In genomic region chr9:117496307-117496706, GRCh38 we compare ENCODE assay signal across 24 cellular contexts.
"Had no signal": no experiment of that assay in that cellular context is flagged by ENCODE, and none has a peak within 500 bp of the region (broad histone marks: within the 10 kb centered on the region; RNA-seq: fewer than 3 reads in every experiment).

No MANE protein-coding gene starts in this region.

- H3K9me3 ChIP-seq: esophagus squamous epithelium, gastrocnemius medialis, left lung, lower lobe of right lung, mucosa of descending colon had no signal

- H3K4me3 ChIP-seq: coronary artery, dorsolateral prefrontal cortex, esophagus squamous epithelium, gastrocnemius medialis, heart right ventricle, left lung, lower lobe of right lung, mucosa of descending colon had no signal

- ATAC-seq: esophagus mucosa, gastrocnemius medialis, heart right ventricle, left cardiac atrium, left lung, left ventricle myocardium superior, lower lobe of right lung, mucosa of descending colon had no signal

- DNase-seq: dermis blood vessel endothelial cell; dorsolateral prefrontal cortex; effector CD4-positive, alpha-beta T cell; effector memory CD4-positive, alpha-beta T cell; endodermal cell; erythroblast; esophagus squamous epithelium; foreskin fibroblast; foreskin melanocyte; gastrocnemius medialis; glutamatergic neuron; head of caudate nucleus; heart right ventricle; hippocampal formation; left cardiac atrium; left lung; left ventricle myocardium superior; lower lobe of right lung; mesenchymal stem cell; mucosa of descending colon; naive B cell had no signal

- H3K27me3 ChIP-seq: dorsolateral prefrontal cortex, esophagus squamous epithelium, gastrocnemius medialis, heart right ventricle, left lung had no signal

- H3K36me3 ChIP-seq: esophagus squamous epithelium, gastrocnemius medialis, heart right ventricle, left lung, lower lobe of right lung had no signal

- H3K27ac Mint-ChIP-seq: endodermal cell, mesothelial cell of epicardium had no signal

- H3K4me3 Mint-ChIP-seq: endodermal cell, mesothelial cell of epicardium, naive B cell had no signal

- H3K4me1 ChIP-seq: esophagus squamous epithelium, gastrocnemius medialis, heart right ventricle, left lung, lower lobe of right lung had no signal

- H3K4me1 Mint-ChIP-seq: naive B cell had no signal
